Comparison of ENCODE assay signal across 34 cellular contexts in the genomic region with DNA sequence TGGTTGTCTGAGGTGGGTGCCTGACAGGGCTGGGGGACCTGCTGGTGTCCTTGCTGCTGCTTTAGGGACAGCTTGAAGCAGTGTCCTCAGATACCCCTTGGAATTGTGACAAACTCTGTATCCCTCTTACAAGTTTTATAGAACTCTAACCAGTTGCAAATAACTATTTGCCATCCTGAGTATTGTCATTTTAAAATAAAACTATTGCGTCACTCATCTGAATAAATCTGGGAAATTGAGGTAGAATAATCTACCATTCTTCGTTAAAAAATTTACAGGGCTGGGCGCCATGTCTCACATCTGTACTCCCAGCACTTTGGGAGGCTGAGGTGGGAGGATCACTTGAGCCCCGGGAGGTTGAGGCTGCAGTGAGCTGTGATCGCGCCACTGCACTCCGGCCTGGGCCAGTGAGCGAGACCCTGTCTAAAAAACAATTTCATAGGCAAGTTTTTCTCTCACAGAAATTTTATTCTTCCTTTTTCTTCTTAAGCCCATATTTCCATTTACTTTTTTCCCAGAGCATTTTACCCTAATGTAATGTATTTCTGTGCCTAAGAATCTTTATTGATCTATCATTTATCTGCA. TPM values are rescaled to one million over a fixed set of nuclear protein-coding genes. Genes with fewer than 3 reads are reported as not detected.
"Had no signal": no experiment of that assay in that cellular context is flagged by ENCODE, and none has a peak within 500 bp of the region (broad histone marks: within the 10 kb centered on the region; RNA-seq: fewer than 3 reads in every experiment).

No MANE protein-coding gene starts in this region.

- H3K27ac Mint-ChIP-seq: immature natural killer cell; memory B cell; nephron; neural progenitor cell; stimulated activated memory B cell treated with anti-CD40 and anti-IgM and Interleukin-4, amounts not matched to agents 10 μg/mL and 1 μg/mL and 100 μg/mL, for 72 hours had no signal

- ATAC-seq: foreskin keratinocyte; heart right ventricle; left ventricle myocardium superior; right cardiac atrium; stimulated activated memory B cell treated with anti-CD40 and anti-IgM and Interleukin-4, amounts not matched to agents 10 μg/mL and 1 μg/mL and 100 μg/mL, for 72 hours; stimulated activated naive CD8-positive, alpha-beta T cell treated with anti-CD3 and anti-CD28 coated beads, Interleukin-15, Interleukin-2, amounts not matched to agents 100 U/mL and 50 U/mL, for 24 hours; upper lobe of right lung had no signal

- H3K9me3 Mint-ChIP-seq: memory B cell had no signal

- H3K4me3 ChIP-seq: coronary artery, esophagus muscularis mucosa, heart right ventricle, lung, neural progenitor cell, prostate gland, sigmoid colon, testis, tibial nerve, upper lobe of right lung, uterus had no signal

- H2AFZ ChIP-seq: neural progenitor cell, parathyroid adenoma had no signal

- H3K36me3 ChIP-seq: neural progenitor cell, prostate gland, sigmoid colon, uterus had no signal

- H3K27ac ChIP-seq: coronary artery, esophagus muscularis mucosa, foreskin keratinocyte, heart right ventricle, neural progenitor cell, parathyroid adenoma, prostate gland, sigmoid colon, testis, tibial nerve, upper lobe of right lung, uterus had no signal

- H3K4me1 Mint-ChIP-seq: memory B cell, nephron had no signal

- H3K4me2 ChIP-seq: neural progenitor cell had no signal

- DNase-seq: dermis blood vessel endothelial cell; effector memory CD4-positive, alpha-beta T cell; foreskin keratinocyte; glutamatergic neuron; heart right ventricle; hypothalamus; immature natural killer cell; islet precursor cell; kidney glomerular epithelial cell; left ventricle myocardium superior; right cardiac atrium; sigmoid colon; stimulated activated CD4-positive, alpha-beta T cell treated with anti-CD3 and anti-CD28 coated beads, Interleukin-2, amount 100 ng/mL, for 24 hours; stimulated activated CD4-positive, alpha-beta T cell treated with anti-CD3 and anti-CD28 coated beads, Interleukin-4, amount 100 ng/mL, for 24 hours; stimulated activated naive CD8-positive, alpha-beta T cell treated with anti-CD3 and anti-CD28 coated beads, Interleukin-15, Interleukin-2, amounts not matched to agents 100 U/mL and 50 U/mL, for 24 hours; substantia nigra; testis; upper lobe of right lung; uterus had no signal

- H3K9ac ChIP-seq: neural progenitor cell, parathyroid adenoma had no signal

- FAIRE-seq: endothelial cell of umbilical vein had no signal

- H3K9me3 ChIP-seq: prostate gland, sigmoid colon, testis, upper lobe of right lung, uterus had no signal

- H3K27me3 Mint-ChIP-seq: memory B cell; stimulated activated memory B cell treated with anti-CD40 and anti-IgM and Interleukin-4, amounts not matched to agents 10 μg/mL and 1 μg/mL and 100 μg/mL, for 72 hours had no signal

- H3K4me3 Mint-ChIP-seq: immature natural killer cell; memory B cell; nephron; neural progenitor cell; stimulated activated memory B cell treated with anti-CD40 and anti-IgM and Interleukin-4, amounts not matched to agents 10 μg/mL and 1 μg/mL and 100 μg/mL, for 72 hours had no signal

- H3K4me1 ChIP-seq: parathyroid adenoma, prostate gland, upper lobe of right lung, uterus had no signal

- H3K27me3 ChIP-seq: esophagus muscularis mucosa, foreskin keratinocyte, heart right ventricle, neural progenitor cell, sigmoid colon, testis, tibial nerve, upper lobe of right lung, uterus had no signal

RNA-seq across cellular contexts. Expression of a gene that starts 14.2 kb away (rescaled TPM):
- total RNA-seq: dermis blood vessel endothelial cell, esophagus muscularis mucosa, fibroblast of lung, mononuclear cell, osteoblast, right cardiac atrium, sigmoid colon, skeletal muscle tissue, tibial nerve had no signal
- polyA plus RNA-seq: fibroblast of lung had no signal
